Comparison of ENCODE assay signal across 8 cellular contexts in genomic region chr3:48847053-48847585, GRCh38. TPM values are rescaled to one million over a fixed set of nuclear protein-coding genes. Genes with fewer than 3 reads are reported as not detected.
A peak's percentile ranks its signal among the peaks of the same experiment; 100 is the strongest.
DNase-seq lines count a peak whose midpoint lies in the region; ATAC-seq and TF ChIP-seq lines count a peak whose summit lies in the region.

No MANE protein-coding gene starts in this region.

- no peak for TF ChIP-seq CTCF in lower lobe of right lung (IDR thresholded peaks at IDR 0.05)

- intact Hi-C loops in lower lobe of right lung (cut with DNase I) = no loop called here

- no peaks in the 10 kb centered on the region for H3K36me3 ChIP-seq in lower lobe of right lung

- no peaks in the 10 kb centered on the region for H3K27me3 ChIP-seq in lower lobe of right lung (ENCODE audit: low read depth)

- peak; percentile 69 for DNase-seq in ACHN
- peak; percentile 31 to 86 for DNase-seq in NCI-H526 (lab: John Stamatoyannopoulos, UW)
- DNase-seq in activated CD8-positive, alpha-beta memory T cell treated with anti-CD3 and anti-CD28 coated beads for 24 hours = peak; percentile 82
- peak; percentile 36 for DNase-seq in effector CD8-positive, alpha-beta T cell (lab: John Stamatoyannopoulos, UW)
- peak; percentile 92 for DNase-seq in lower lobe of right lung
- peak; percentile 43 to 51 for DNase-seq in stimulated activated CD4-positive, alpha-beta T cell treated with anti-CD3 and anti-CD28 coated beads, Interleukin-4, amount 100 ng/mL, for 48 hours (ENCODE audit: low read depth in 2 of 2)

- H3K27ac ChIP-seq in lower lobe of right lung = peak overlapping the region; percentile 96

- peak overlapping the region; percentile 94 for H3K4me3 ChIP-seq in lower lobe of right lung

- H3K4me1 ChIP-seq in lower lobe of right lung = peaks cover 25% of the 10 kb centered on the region

- ATAC-seq in GM18873 (IDR thresholded peaks at IDR 0.05; ENCODE audit: low FRiP score, unreplicated experiment) (peak; percentile 27), HG03280 (IDR thresholded peaks at IDR 0.05; ENCODE audit: unreplicated experiment) (peak; percentile 9), lower lobe of right lung (peak; percentile 87 to 88)

- no peaks in the 10 kb centered on the region for H3K9me3 ChIP-seq in lower lobe of right lung

- in situ Hi-C loops in ACHN (cut with HindIII; ENCODE audit: low pct_ligation_motif_present, low pct_unique_long_range_greater_than_20kb, low sequenced_read_pairs) = no loop called here

RNA-seq across cellular contexts. Expression of gene PRKAR2A, which starts 0.6 kb away (rescaled TPM):
- total RNA-seq in lower lobe of right lung = 45.5 TPM

RNA-seq across cellular contexts. Expression of gene SLC25A20, which starts 51.6 kb away (rescaled TPM):
- total RNA-seq in lower lobe of right lung = 29.0 TPM

Comparison
In these comparisons a context has a peak if more than half of its experiments do, and no peak if none do; other contexts are left out.
1. Peak in every context shown above with its lines: DNase-seq, ATAC-seq, H3K4me3 ChIP-seq and H3K27ac ChIP-seq.
2. DNase-seq: peak in every context shown above with its lines; median percentile 92 in lower lobe of right lung; 82 in activated CD8-positive, alpha-beta memory T cell treated with anti-CD3 and anti-CD28 coated beads for 24 hours; 69 in ACHN; 58 in NCI-H526; 47 in stimulated activated CD4-positive, alpha-beta T cell treated with anti-CD3 and anti-CD28 coated beads, Interleukin-4, amount 100 ng/mL, for 48 hours; 36 in effector CD8-positive, alpha-beta T cell.
3. ATAC-seq: peak in every context shown above with its lines; median percentile 88 in lower lobe of right lung; 27 in GM18873; 9 in HG03280.